In genomic region chr11:67277231-67277961, GRCh38 we compare ENCODE assay signal across 8 cellular contexts. TPM values are rescaled to one million over a fixed set of nuclear protein-coding genes. Genes with fewer than 3 reads are reported as not detected.
DNase-seq lines count a peak whose midpoint lies in the region; TF ChIP-seq lines count a peak whose summit lies in the region.

No MANE protein-coding gene starts in this region.

- no peak overlapping the region for H3K9ac ChIP-seq in mammary epithelial cell (ENCODE audit: insufficient read depth, low read length)

- H3K27me3 ChIP-seq in H7 (ENCODE audit: control insufficient read depth, insufficient read depth, low read length) (no peaks in the 10 kb centered on the region), WERI-Rb-1 (ENCODE audit: insufficient read depth, low read depth, severe bottlenecking) (no peaks in the 10 kb centered on the region), mammary epithelial cell (ENCODE audit: insufficient read depth, low read length) (no peaks in the 10 kb centered on the region)

- DNase-seq in H7 (peak; percentile 95), NB4 (ENCODE audit: low read depth) (peak; percentile 100), WERI-Rb-1 (peak; percentile 72), mammary epithelial cell (peak; percentile 47), left kidney (ENCODE audit: low read depth, low spot score) (peak; percentile 82), NCI-H524 (lab: John Stamatoyannopoulos, UW) (no peak)
- peak; percentile 65 to 80 (median 71) for DNase-seq in stimulated activated CD4-positive, alpha-beta T cell treated with anti-CD3 and anti-CD28 coated beads, TNF-alpha, amount 100 ng/mL, for 4 hours (ENCODE audit: low read depth in 3 of 3)

- no peaks in the 10 kb centered on the region for H3K9me3 ChIP-seq in WERI-Rb-1 (ENCODE audit: severe bottlenecking)
- H3K9me3 ChIP-seq in mammary epithelial cell (replicated peaks; ENCODE audit: insufficient read depth, low read length): no peaks in the 10 kb centered on the region

- CTCF ChIA-PET in mammary epithelial cell (lab: Charles Lee; ENCODE audit: low non-redundant PET): interaction anchor here (0.9 kb wide), 1 partner anchor 40 kb away, joined by 3 read pairs; no protein-coding TSS in a partner anchor

- no TSS peak for BruUV-seq in mammary epithelial cell (replicated peaks; lab: Mats Ljungman, UMichigan)

- intact Hi-C loops in mammary epithelial cell (cut with micrococcal nuclease): no loop called here

- no peaks in the 10 kb centered on the region for H4K20me1 ChIP-seq in mammary epithelial cell (ENCODE audit: insufficient read depth, low read length)

- H3K36me3 ChIP-seq in H7 (replicated peaks; ENCODE audit: control insufficient read depth, insufficient read depth, low read length) (peaks cover 9% of the 10 kb centered on the region), WERI-Rb-1 (peaks cover 47% of the 10 kb centered on the region), mammary epithelial cell (ENCODE audit: insufficient read depth, low read length) (peaks cover 9% of the 10 kb centered on the region)

- H3K27ac ChIP-seq in WERI-Rb-1 (peak overlapping the region; percentile 84), mammary epithelial cell (ENCODE audit: insufficient read depth, low read depth, low read length) (no peak overlapping the region)

- H3K79me2 ChIP-seq in mammary epithelial cell (ENCODE audit: insufficient read depth, low read length): peaks cover 61% of the 10 kb centered on the region

- H3K4me2 ChIP-seq in mammary epithelial cell (ENCODE audit: insufficient read depth, low read depth, low read length): peak overlapping the region; percentile 80

- dilution Hi-C loops in mammary epithelial cell (cut with HindIII; ENCODE audit: low sequenced_read_pairs): no loop called here

- in situ Hi-C loops in mammary epithelial cell (cut with MboI; ENCODE audit: low sequenced_read_pairs in 2 of 2): no loop called here

- no peak for TF ChIP-seq CTCF in NB4 (IDR thresholded peaks at IDR 0.05; ENCODE audit: low read depth, low read length)
- no peak for TF ChIP-seq CTCF in WERI-Rb-1 (IDR thresholded peaks at IDR 0.05; ENCODE audit: low read depth, low read length)
- no peak for TF ChIP-seq CTCF in mammary epithelial cell (conservative IDR thresholded peaks at IDR 0.05 in 1 of 2, IDR thresholded peaks at IDR 0.05 in 1 of 2; ENCODE audit: extremely low read depth in 1 of 2, insufficient read depth in 1 of 2, low read depth in 1 of 2, low read length in 2 of 2)

- WGBS in mammary epithelial cell (ENCODE audit: low coverage, missing lambda C conversion rate): 17% methylated on average over 13 of the region's 24 CpGs

- peak; percentile 74 for TF ChIP-seq POLR2A in NB4 (IDR thresholded peaks at IDR 0.05; ENCODE audit: extremely low read depth, insufficient read length)

- H3K4me3 ChIP-seq in GM08714 (ENCODE audit: low read length): peak overlapping the region; percentile 34; the same call in 1 of the 2 replicates
- 0 out of 2 replicates have a peak overlapping the region, but pooled peaks have one; percentile 1 for H3K4me3 ChIP-seq in H7 (ENCODE audit: insufficient read depth, low read depth, low read length)
- peak overlapping the region; percentile 53 for H3K4me3 ChIP-seq in NB4 (ENCODE audit: low read depth, low read length)
- H3K4me3 ChIP-seq in WERI-Rb-1 (ENCODE audit: low read depth, low read length): peak overlapping the region; percentile 32
- H3K4me3 ChIP-seq in mammary epithelial cell (replicated peaks in 1 of 3; ENCODE audit: insufficient read depth in 1 of 3, low read depth in 2 of 3, low read length in 3 of 3): peak overlapping the region in 2 of 3 experiments; percentile 15 to 27

- peak overlapping the region; percentile 49 for H2AFZ ChIP-seq in mammary epithelial cell (ENCODE audit: low read depth, low read length)

- peaks cover 24% of the 10 kb centered on the region for H3K4me1 ChIP-seq in mammary epithelial cell (ENCODE audit: insufficient read depth, low read length)

RNA-seq across cellular contexts. Expression of gene GRK2, which starts 11.1 kb away (rescaled TPM):
- 73.8 and 82.1 TPM in 2 replicates for total RNA-seq in H7 (2014; rRNA removed; shearing (Covaris generic))
- total RNA-seq in mammary epithelial cell: 10 to 100 TPM; 31.7 to 55.4 TPM
- 37.8 TPM for polyA plus RNA-seq in mammary epithelial cell
- polyA minus RNA-seq in mammary epithelial cell: 81.3 TPM

RNA-seq across cellular contexts. Expression of gene ANKRD13D, which starts 11.7 kb away (rescaled TPM):
- 29.1 and 32.2 TPM in 2 replicates for total RNA-seq in H7 (2014; rRNA removed; shearing (Covaris generic))
- 10 to 100 TPM; 25.7 to 56.7 TPM for total RNA-seq in mammary epithelial cell
- polyA plus RNA-seq in mammary epithelial cell: 29.0 TPM
- 34.7 TPM for polyA minus RNA-seq in mammary epithelial cell

RNA-seq across cellular contexts. Expression of gene SSH3, which starts 25.9 kb away (rescaled TPM):
- total RNA-seq in H7 (2014; rRNA removed; shearing (Covaris generic)): 23.6 and 30.2 TPM in 2 replicates
- total RNA-seq in mammary epithelial cell: 10 to 100 TPM; 47.0 to 86.9 TPM
- polyA plus RNA-seq in mammary epithelial cell: 34.8 TPM
- 21.2 TPM for polyA minus RNA-seq in mammary epithelial cell

Comparison
In these comparisons a context has a peak if more than half of its experiments do, and no peak if none do; other contexts are left out.
1. H3K4me3 ChIP-seq: peak in every context shown above with its lines; median percentile 53 in NB4; 34 in GM08714; 32 in WERI-Rb-1; 21 in mammary epithelial cell; 1 in H7.
2. DNase-seq: peak in H7 (single experiment), NB4 (single experiment), WERI-Rb-1 (single experiment), mammary epithelial cell (single experiment), left kidney (single experiment) and stimulated activated CD4-positive, alpha-beta T cell treated with anti-CD3 and anti-CD28 coated beads, TNF-alpha, amount 100 ng/mL, for 4 hours (3 of 3); none in NCI-H524 (0 of 2).